8 cellular contexts compared by ENCODE assay signal in genomic region chr3:101687142-101687931, GRCh38. TPM values are rescaled to one million over a fixed set of nuclear protein-coding genes. Genes with fewer than 3 reads are reported as not detected.
DNase-seq lines count a peak whose midpoint lies in the region; ATAC-seq and TF ChIP-seq lines count a peak whose summit lies in the region.

No MANE protein-coding gene starts in this region.

- H3K27me3 Mint-ChIP-seq in T-cell = no peaks in the 10 kb centered on the region

- peak overlapping the region; percentile 95 to 99 (median 99) for H3K4me3 Mint-ChIP-seq in T-cell

- no peaks in the 10 kb centered on the region for H3K4me1 ChIP-seq in foreskin keratinocyte

- peak; percentile 27 for DNase-seq in Daoy (ENCODE audit: low read depth)
- no peak for DNase-seq in T-cell
- peak; percentile 42 to 73 for DNase-seq in foreskin keratinocyte
- DNase-seq in putamen (ENCODE audit: low spot score) = peak; percentile 41
- DNase-seq in NCI-H524 treated with DMSO at 0.1 percent for 48 hours (lab: John Stamatoyannopoulos, UW) = no peak
- no peak for DNase-seq in midbrain (lab: John Stamatoyannopoulos, UW)
- DNase-seq in activated effector memory CD4-positive, alpha-beta T cell treated with anti-CD3 and anti-CD28 coated beads, Interleukin-2, amount 50 U/mL, for 16 hours = no peak

- H3K27ac ChIP-seq in foreskin keratinocyte = peak overlapping the region; percentile 94

- no peak for TF ChIP-seq CTCF in foreskin keratinocyte (conservative IDR thresholded peaks at IDR 0.05)

- POLR2A ChIA-PET in T-cell (lab: Charles Lee) = interaction anchor here (0.6 to 3.8 kb wide), 7 partner anchors 10 to 1287 kb away, joined by 3 to 37 read pairs (median 9); partner anchors contain the start of genes ZBTB11 (in 2 of the 2) and CEP97 (in 1 of the 2)

- ATAC-seq in T-cell (replicated peaks in 1 of 4) (no peak), foreskin keratinocyte (peak; percentile 51), GM19395 (IDR thresholded peaks at IDR 0.05; ENCODE audit: unreplicated experiment) (no peak)

- H3K27me3 ChIP-seq in foreskin keratinocyte = no peaks in the 10 kb centered on the region

- H3K4me1 Mint-ChIP-seq in T-cell = peaks cover 35 to 49% (median 41%) of the 10 kb centered on the region in 3 donors

- peaks cover 16% of the 10 kb centered on the region for H3K36me3 Mint-ChIP-seq in T-cell

- peak overlapping the region; percentile 98 to 99 for H3K27ac Mint-ChIP-seq in T-cell

- CTCF ChIA-PET in T-cell (lab: Charles Lee) = interaction anchor here (0.7 to 1.8 kb wide), 7 partner anchors 12 to 1026 kb away, joined by 3 to 12 read pairs (median 5); partner anchors contain the start of gene CEP97 (in 1 of the 2)

- no peaks in the 10 kb centered on the region for H3K9me3 Mint-ChIP-seq in T-cell

RNA-seq across cellular contexts. Expression of gene RPL24, which starts 0.8 kb away (rescaled TPM):
- 2,801 and 2,885 TPM in 2 replicates for total RNA-seq in Daoy (2014; rRNA removed; shearing (Covaris generic))
- total RNA-seq in T-cell = 1,000 to 10,000 TPM; 1,381 to 1,498 (median 1,473) TPM
- 983 and 1,035 TPM in 2 replicates for total RNA-seq in foreskin keratinocyte
- polyA plus RNA-seq in foreskin keratinocyte = 1,671 and 1,692 TPM in 2 replicates

RNA-seq across cellular contexts. Expression of gene ZBTB11, which starts 10.4 kb away (rescaled TPM):
- total RNA-seq in Daoy (2014; rRNA removed; shearing (Covaris generic)) = 21.6 and 23.7 TPM in 2 replicates
- 10 to 100 TPM; 38.7 to 61.4 (median 45.6) TPM for total RNA-seq in T-cell
- total RNA-seq in foreskin keratinocyte = 19.7 and 20.5 TPM in 2 replicates
- 3.3 and 3.7 TPM in 2 replicates for polyA plus RNA-seq in foreskin keratinocyte

RNA-seq across cellular contexts. Expression of gene CEP97, which starts 37.1 kb away (rescaled TPM):
- total RNA-seq in Daoy (2014; rRNA removed; shearing (Covaris generic)) = 17.3 and 17.6 TPM in 2 replicates
- 10 to 100 TPM in 4 of 5 donors, 1 to 10 TPM in 1; 9.9 to 13.9 (median 12.7) TPM for total RNA-seq in T-cell
- 11.1 and 12.0 TPM in 2 replicates for total RNA-seq in foreskin keratinocyte
- polyA plus RNA-seq in foreskin keratinocyte = 1.0 and 1.4 TPM in 2 replicates

Comparison
In these comparisons a context has a peak if more than half of its experiments do, and no peak if none do; other contexts are left out.
1. DNase-seq: peak in Daoy (single experiment), foreskin keratinocyte (2 of 2) and putamen (single experiment); none in T-cell (0 of 34), NCI-H524 treated with DMSO at 0.1 percent for 48 hours (single experiment), midbrain (single experiment) and activated effector memory CD4-positive, alpha-beta T cell treated with anti-CD3 and anti-CD28 coated beads, Interleukin-2, amount 50 U/mL, for 16 hours (single experiment).